19 cellular contexts compared by ENCODE assay signal in the genomic region with DNA sequence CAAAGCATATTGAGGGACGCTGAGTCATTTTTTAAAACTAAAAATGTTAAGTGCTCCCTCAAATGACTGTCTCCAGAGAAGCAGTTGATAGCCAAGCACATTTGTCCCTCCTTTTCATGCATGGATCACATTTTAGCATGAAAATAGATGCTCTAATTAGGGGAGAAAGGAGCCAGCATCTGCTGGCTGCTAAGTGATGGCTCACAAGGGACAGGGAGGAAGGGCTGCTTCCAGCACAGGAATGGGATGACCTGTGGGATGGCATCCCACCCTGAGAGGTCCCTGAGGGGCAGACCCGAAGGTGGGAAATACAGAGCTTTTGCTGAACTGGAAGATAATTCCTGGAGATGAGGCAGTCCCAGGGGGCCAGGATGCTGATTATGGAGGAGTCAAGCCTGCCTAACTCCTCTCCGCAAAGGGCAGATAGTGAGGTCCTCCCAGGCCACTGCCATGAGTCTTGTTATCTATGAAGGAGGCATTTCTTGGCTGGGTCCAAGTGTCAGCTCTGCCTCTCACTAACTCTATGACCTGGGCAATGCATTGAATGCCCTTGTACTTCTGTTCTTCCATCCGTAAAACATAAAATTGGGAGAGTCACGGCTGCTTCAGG.
DNase-seq lines count a peak whose midpoint lies in the region; ATAC-seq, FAIRE-seq and TF ChIP-seq lines count a peak whose summit lies in the region.
"Had no signal": no experiment of that assay in that cellular context is flagged by ENCODE, and none has a peak within 500 bp of the region (broad histone marks: within the 10 kb centered on the region; RNA-seq: fewer than 3 reads in every experiment).

No MANE protein-coding gene starts in this region.

- WGBS in IMR-90 (ENCODE audit: extremely low coverage in 2 of 2, insufficient read length in 1 of 2), 2 experiments, result 17% methylated on average over 1 of the region's 5 CpGs; no CpG with 5 or more reads in 1 of the 2 experiments
- WGBS in H1 (ENCODE audit: extremely low coverage in 1 of 2, insufficient coverage in 1 of 2, insufficient read length in 1 of 2, insufficient replicate concordance in 2 of 2, low coverage in 1 of 2, low lambda C conversion rate in 2 of 2, missing lambda C conversion rate in 1 of 2), 2 experiments, result 78% methylated on average over 5 of the region's 5 CpGs; no CpG with 5 or more reads in 1 of the 2 experiments

- H4K8ac ChIP-seq in IMR-90 (ENCODE audit: low read depth in 2 of 2, low read length in 2 of 2) (no peak overlapping the region), H1 (ENCODE audit: extremely low read depth, insufficient read depth, low read length) (no peak overlapping the region)

- H2AK9ac ChIP-seq in IMR-90 (replicated peaks; ENCODE audit: low read depth, low read length, poor library complexity), result no peak overlapping the region

- no peak overlapping the region for H3K9ac ChIP-seq in IMR-90 (ENCODE audit: low read depth, low read length)
- no peak overlapping the region for H3K9ac ChIP-seq in H1 (replicated peaks in 1 of 4; ENCODE audit: extremely low read depth in 1 of 4, low read depth in 3 of 4, low read length in 3 of 4)
- H3K9ac ChIP-seq in neural progenitor cell, result no peak overlapping the region

- TF ChIP-seq POLR2A in IMR-90 (IDR thresholded peaks at IDR 0.05; ENCODE audit: low read depth, low read length) (no peak), H1 (IDR thresholded peaks at IDR 0.05; ENCODE audit: control extremely low read depth in 1 of 2, low read depth in 2 of 2, low read length in 2 of 2) (no peak)

- H4K91ac ChIP-seq in IMR-90 (ENCODE audit: insufficient read depth, low read depth, low read length), result no peak overlapping the region
- H4K91ac ChIP-seq in H1 (replicated peaks; ENCODE audit: insufficient read length, low read length), result no peak overlapping the region

- H3K9me1 ChIP-seq in IMR-90 (ENCODE audit: insufficient read depth, low read length), result no peaks in the 10 kb centered on the region

- TF ChIP-seq RAD21 in IMR-90 (IDR thresholded peaks at IDR 0.05; ENCODE audit: low read length), result no peak
- no peak for TF ChIP-seq RAD21 in H1 (IDR thresholded peaks at IDR 0.05 in 1 of 2, conservative IDR thresholded peaks at IDR 0.05 in 1 of 2; ENCODE audit: low read depth in 2 of 2, low read length in 2 of 2)

- H2BK120ac ChIP-seq in IMR-90 (ENCODE audit: low read depth, low read length) (no peak overlapping the region), H1 (replicated peaks; ENCODE audit: low read depth, low read length) (peak overlapping the region; percentile 76)

- no peaks in the 10 kb centered on the region; the same call in 1 of the 2 replicates for H3K23me2 ChIP-seq in H1 (ENCODE audit: low read depth, low read length)

- no peaks in the 10 kb centered on the region for H3F3A ChIP-seq in neural progenitor cell (ENCODE audit: low read depth)

- no peak overlapping the region for H2BK5ac ChIP-seq in IMR-90 (ENCODE audit: low read depth, low read length, poor library complexity, severe bottlenecking)
- peak overlapping the region; percentile 79; the same call in 1 of the 2 replicates for H2BK5ac ChIP-seq in H1 (ENCODE audit: low read depth, low read length)

- H2AFZ ChIP-seq in IMR-90 (replicated peaks; ENCODE audit: low read length, poor library complexity), result no peak overlapping the region
- peak overlapping the region; percentile 89 for H2AFZ ChIP-seq in H1 (ENCODE audit: low read length)
- H2AFZ ChIP-seq in neural progenitor cell (replicated peaks), result peak overlapping the region; percentile 69

- intact Hi-C loops in IMR-90 (cut with micrococcal nuclease), result no loop called here

- H3K79me2 ChIP-seq in H1 (ENCODE audit: control insufficient read depth in 1 of 2, insufficient read depth in 2 of 2, low read length in 2 of 2) (no peaks in the 10 kb centered on the region), neural progenitor cell (ENCODE audit: low read depth) (no peaks in the 10 kb centered on the region)

- BruUV-seq in IMR-90 (replicated peaks; lab: Mats Ljungman, UMichigan), result no TSS peak

- H3K27ac ChIP-seq in IMR-90 (ENCODE audit: insufficient read depth, low read length), result no peak overlapping the region
- no peak overlapping the region for H3K27ac ChIP-seq in H1 (ENCODE audit: low read depth, low read length)
- H3K27ac ChIP-seq in neural progenitor cell, result no peak overlapping the region
- no peak overlapping the region for H3K27ac ChIP-seq in WERI-Rb-1
- H3K27ac ChIP-seq: SK-N-MC had no signal

- no peak for ATAC-seq in IMR-90 (ENCODE audit: low read depth)
- ATAC-seq: GM12878, Panc1, Right ventricle myocardium inferior had no signal

- H4K20me1 ChIP-seq in IMR-90 (ENCODE audit: insufficient read depth, low read length), result no peaks in the 10 kb centered on the region
- H4K20me1 ChIP-seq in H1 (replicated peaks in 1 of 2; ENCODE audit: control insufficient read depth in 1 of 2, insufficient read depth in 2 of 2, low read length in 2 of 2), result no peaks in the 10 kb centered on the region
- H4K20me1 ChIP-seq in neural progenitor cell (ENCODE audit: low read depth), result no peaks in the 10 kb centered on the region

- H3K4me3 ChIP-seq in H7 (ENCODE audit: insufficient read depth, low read depth, low read length) (no peak overlapping the region), IMR-90 (ENCODE audit: insufficient read depth, low read depth, low read length) (no peak overlapping the region), H1 (ENCODE audit: extremely low read depth in 1 of 4, insufficient read depth in 2 of 4, low read depth in 3 of 4, low read length in 4 of 4) (no peak overlapping the region), neural progenitor cell (no peak overlapping the region), WERI-Rb-1 (ENCODE audit: low read depth, low read length) (no peak overlapping the region)
- H3K4me3 ChIP-seq: GM12878, SK-N-MC had no signal

- H3K4me3 Mint-ChIP-seq in neural progenitor cell, result no peak overlapping the region
- no peak overlapping the region for H3K4me3 Mint-ChIP-seq in activated T-cell treated with anti-CD3 and anti-CD28 coated beads, Interleukin-2, amount 50 U/mL, for 24 hours

- no peak overlapping the region for H3K27ac Mint-ChIP-seq in neural progenitor cell
- no peak overlapping the region for H3K27ac Mint-ChIP-seq in activated T-cell treated with anti-CD3 and anti-CD28 coated beads, Interleukin-2, amount 50 U/mL, for 24 hours

- FAIRE-seq in H1 (lab: Jason Lieb, UNC), result peak; percentile 7
- no peak for FAIRE-seq in D721Med (lab: Jason Lieb, UNC)
- FAIRE-seq: GM12878 had no signal

- dilution Hi-C loops in IMR-90 (cut with HindIII; ENCODE audit: low sequenced_read_pairs, unreplicated experiment), result no loop called here

- TF ChIP-seq EP300 in H1 (IDR thresholded peaks at IDR 0.05; ENCODE audit: borderline replicate concordance in 1 of 2, low read depth in 2 of 2, low read length in 2 of 2), result no peak

- H2AK5ac ChIP-seq in IMR-90 (ENCODE audit: low read depth, low read length) (peak overlapping the region; percentile 29; the same call in 1 of the 2 replicates), H1 (ENCODE audit: low read depth, low read length) (no peak overlapping the region)

- CTCF ChIA-PET in IMR-90 (lab: Yijun Ruan, JAX), result interaction anchor here (1.3 kb wide), 1 partner anchor 11 kb away, joined by 3 read pairs; no protein-coding TSS in a partner anchor
- CTCF ChIA-PET in H1 (lab: Charles Lee; ENCODE audit: partially characterized antibody), result no interaction called here

- H3K9me3 Mint-ChIP-seq in neural progenitor cell, result no peaks in the 10 kb centered on the region
- H3K9me3 Mint-ChIP-seq in activated T-cell treated with anti-CD3 and anti-CD28 coated beads, Interleukin-2, amount 50 U/mL, for 24 hours, result no peaks in the 10 kb centered on the region

- H4K5ac ChIP-seq in IMR-90 (ENCODE audit: low read depth, low read length) (no peak overlapping the region), H1 (ENCODE audit: insufficient read length, low read depth, low read length) (no peak overlapping the region)

- H3K9me3 ChIP-seq in IMR-90 (ENCODE audit: control insufficient read depth, insufficient read depth, low read length), result no peaks in the 10 kb centered on the region
- no peaks in the 10 kb centered on the region for H3K9me3 ChIP-seq in H1 (ENCODE audit: insufficient read depth in 2 of 2, low read depth in 1 of 2, low read length in 1 of 2)
- H3K9me3 ChIP-seq in neural progenitor cell (ENCODE audit: low read depth), result no peaks in the 10 kb centered on the region
- no peaks in the 10 kb centered on the region for H3K9me3 ChIP-seq in WERI-Rb-1 (ENCODE audit: severe bottlenecking)
- H3K9me3 ChIP-seq: Caco-2 had no signal

- H3K36me3 ChIP-seq in H7 (replicated peaks; ENCODE audit: control insufficient read depth, insufficient read depth, low read length) (no peaks in the 10 kb centered on the region), IMR-90 (ENCODE audit: control insufficient read depth, insufficient read depth, low read length) (no peaks in the 10 kb centered on the region), H1 (ENCODE audit: control insufficient read depth in 2 of 4, insufficient read depth in 4 of 4, low read length in 3 of 4) (no peaks in the 10 kb centered on the region), neural progenitor cell (no peaks in the 10 kb centered on the region), WERI-Rb-1 (no peaks in the 10 kb centered on the region)

- H2BK12ac ChIP-seq in H1 (ENCODE audit: low read depth, low read length), result peak overlapping the region; percentile 61; the same call in 1 of the 2 replicates

- H3K23ac ChIP-seq in IMR-90 (ENCODE audit: low read depth, low read length), result no peak overlapping the region
- H3K23ac ChIP-seq in H1 (ENCODE audit: insufficient read length), result no peak overlapping the region

- no peaks in the 10 kb centered on the region for H3K4me1 Mint-ChIP-seq in neural progenitor cell
- H3K4me1 Mint-ChIP-seq in activated T-cell treated with anti-CD3 and anti-CD28 coated beads, Interleukin-2, amount 50 U/mL, for 24 hours (ENCODE audit: low read depth), result no peaks in the 10 kb centered on the region

- no peaks in the 10 kb centered on the region for H3K4me1 ChIP-seq in IMR-90 (ENCODE audit: control insufficient read depth, insufficient read depth, low read length)
- peaks cover 3 to 14% (median 8%) of the 10 kb centered on the region in 4 experiments; a peak in 6 of 7 replicates for H3K4me1 ChIP-seq in H1 (replicated peaks in 1 of 4; ENCODE audit: control insufficient read depth in 3 of 4, insufficient read depth in 4 of 4, low read length in 3 of 4)
- H3K4me1 ChIP-seq in neural progenitor cell, result no peaks in the 10 kb centered on the region
- H3K4me1 ChIP-seq: Caco-2 had no signal

- no peaks in the 10 kb centered on the region for H3K79me1 ChIP-seq in IMR-90 (ENCODE audit: low read depth in 1 of 2, low read length in 2 of 2)
- no peaks in the 10 kb centered on the region for H3K79me1 ChIP-seq in H1 (ENCODE audit: low read depth, low read length)

- no peak overlapping the region for H3K56ac ChIP-seq in IMR-90 (ENCODE audit: extremely low read depth, insufficient read depth, low read length)
- H3K56ac ChIP-seq in H1 (replicated peaks; ENCODE audit: insufficient read length, low read depth, low read length), result no peak overlapping the region

- no peak overlapping the region for H3K4me2 ChIP-seq in IMR-90 (ENCODE audit: low read depth, low read length)
- H3K4me2 ChIP-seq in H1 (ENCODE audit: insufficient read depth in 1 of 2, low read depth in 2 of 2, low read length in 2 of 2), result peak overlapping the region in 1 of 2 experiments; percentile 63; a peak in 2 of 4 replicates
- no peak overlapping the region for H3K4me2 ChIP-seq in neural progenitor cell

- H3K36me3 Mint-ChIP-seq in neural progenitor cell, result no peaks in the 10 kb centered on the region
- H3K36me3 Mint-ChIP-seq in activated T-cell treated with anti-CD3 and anti-CD28 coated beads, Interleukin-2, amount 50 U/mL, for 24 hours (ENCODE audit: low read depth), result no peaks in the 10 kb centered on the region

- H3K27me3 Mint-ChIP-seq in neural progenitor cell (ENCODE audit: insufficient read depth, low read depth), result peaks cover 2% of the 10 kb centered on the region
- H3K27me3 Mint-ChIP-seq in activated T-cell treated with anti-CD3 and anti-CD28 coated beads, Interleukin-2, amount 50 U/mL, for 24 hours, result peaks cover 6% of the 10 kb centered on the region

- POLR2A ChIA-PET in IMR-90 (lab: Charles Lee; ENCODE audit: unreplicated experiment), result no interaction called here
- POLR2A ChIA-PET in H1 (lab: Charles Lee; ENCODE audit: partially characterized antibody), result interaction anchor here (0.8 kb wide), 1 partner anchor 469 kb away, joined by 3 read pairs; no protein-coding TSS in a partner anchor

- no peak overlapping the region for H3K14ac ChIP-seq in IMR-90 (replicated peaks; ENCODE audit: low read depth, low read length)
- H3K14ac ChIP-seq in H1 (ENCODE audit: insufficient read length), result no peak overlapping the region

- in situ Hi-C loops in IMR-90 (cut with MboI; ENCODE audit: low sequenced_read_pairs), result no loop called here

- no peak overlapping the region for H2BK20ac ChIP-seq in IMR-90 (ENCODE audit: low read depth, low read length)
- H2BK20ac ChIP-seq in H1 (ENCODE audit: low read length), result peak overlapping the region; percentile 73; the same call in 1 of the 2 replicates

- TF ChIP-seq CTCF in IMR-90 (conservative IDR thresholded peaks at IDR 0.05; ENCODE audit: low read depth, low read length) (no peak), H1 (IDR thresholded peaks at IDR 0.05; ENCODE audit: control extremely low read depth in 1 of 3, insufficient read depth in 1 of 3, low read depth in 1 of 3, low read length in 3 of 3) (no peak), neural progenitor cell (IDR thresholded peaks at IDR 0.05) (no peak), WERI-Rb-1 (IDR thresholded peaks at IDR 0.05; ENCODE audit: low read depth, low read length) (no peak), D721Med (IDR thresholded peaks at IDR 0.05; ENCODE audit: insufficient read depth, missing control alignments) (no peak)

- H3K18ac ChIP-seq in IMR-90 (ENCODE audit: low read depth, low read length) (no peak overlapping the region), H1 (ENCODE audit: extremely low read depth, low read length) (peak overlapping the region; percentile 73)

- no peak overlapping the region for H2BK15ac ChIP-seq in IMR-90 (ENCODE audit: low read depth, low read length)
- no peak overlapping the region for H2BK15ac ChIP-seq in H1 (ENCODE audit: low read length)

- DNase-seq in H7 (peak; percentile 52), IMR-90 (no peak), H1 (ENCODE audit: low read depth in 1 of 2, low spot score in 2 of 2) (peak in 1 of 2 experiments; percentile 47), neural progenitor cell (ENCODE audit: low spot score) (no peak), WERI-Rb-1 (no peak), Kasumi-1 (lab: John Stamatoyannopoulos, UW) (no peak), D721Med (ENCODE audit: insufficient read length, low spot score) (no peak)
- DNase-seq in activated T-cell treated with anti-CD3 and anti-CD28 coated beads, Interleukin-2, amount 50 U/mL, for 24 hours, result no peak
- DNase-seq: AML-193, Caco-2, MV-4-11, NCI-H1417 treated with DMSO at 0.1 percent for 48 hours, NCI-H2081 treated with DMSO at 0.1 percent for 48 hours, NCI-H345, NCI-H526 treated with DMSO at 0.1 percent for 48 hours had no signal

- H3K4ac ChIP-seq in IMR-90 (ENCODE audit: low read depth, low read length) (no peak overlapping the region), H1 (replicated peaks; ENCODE audit: insufficient read length, low read depth, low read length) (no peak overlapping the region)

- no peaks in the 10 kb centered on the region for H3K27me3 ChIP-seq in H7 (ENCODE audit: control insufficient read depth, insufficient read depth, low read length)
- H3K27me3 ChIP-seq in IMR-90 (ENCODE audit: control insufficient read depth, insufficient read depth, low read length), result no peaks in the 10 kb centered on the region
- H3K27me3 ChIP-seq in H1 (replicated peaks in 1 of 4; ENCODE audit: control insufficient read depth in 3 of 4, extremely low read depth in 1 of 4, insufficient read depth in 3 of 4, low read length in 3 of 4), result no peaks in the 10 kb centered on the region
- H3K27me3 ChIP-seq in neural progenitor cell, result no peaks in the 10 kb centered on the region
- no peaks in the 10 kb centered on the region for H3K27me3 ChIP-seq in WERI-Rb-1 (ENCODE audit: insufficient read depth, low read depth, severe bottlenecking)
